ENCODE assay signal across 8 cellular contexts in the genomic region with DNA sequence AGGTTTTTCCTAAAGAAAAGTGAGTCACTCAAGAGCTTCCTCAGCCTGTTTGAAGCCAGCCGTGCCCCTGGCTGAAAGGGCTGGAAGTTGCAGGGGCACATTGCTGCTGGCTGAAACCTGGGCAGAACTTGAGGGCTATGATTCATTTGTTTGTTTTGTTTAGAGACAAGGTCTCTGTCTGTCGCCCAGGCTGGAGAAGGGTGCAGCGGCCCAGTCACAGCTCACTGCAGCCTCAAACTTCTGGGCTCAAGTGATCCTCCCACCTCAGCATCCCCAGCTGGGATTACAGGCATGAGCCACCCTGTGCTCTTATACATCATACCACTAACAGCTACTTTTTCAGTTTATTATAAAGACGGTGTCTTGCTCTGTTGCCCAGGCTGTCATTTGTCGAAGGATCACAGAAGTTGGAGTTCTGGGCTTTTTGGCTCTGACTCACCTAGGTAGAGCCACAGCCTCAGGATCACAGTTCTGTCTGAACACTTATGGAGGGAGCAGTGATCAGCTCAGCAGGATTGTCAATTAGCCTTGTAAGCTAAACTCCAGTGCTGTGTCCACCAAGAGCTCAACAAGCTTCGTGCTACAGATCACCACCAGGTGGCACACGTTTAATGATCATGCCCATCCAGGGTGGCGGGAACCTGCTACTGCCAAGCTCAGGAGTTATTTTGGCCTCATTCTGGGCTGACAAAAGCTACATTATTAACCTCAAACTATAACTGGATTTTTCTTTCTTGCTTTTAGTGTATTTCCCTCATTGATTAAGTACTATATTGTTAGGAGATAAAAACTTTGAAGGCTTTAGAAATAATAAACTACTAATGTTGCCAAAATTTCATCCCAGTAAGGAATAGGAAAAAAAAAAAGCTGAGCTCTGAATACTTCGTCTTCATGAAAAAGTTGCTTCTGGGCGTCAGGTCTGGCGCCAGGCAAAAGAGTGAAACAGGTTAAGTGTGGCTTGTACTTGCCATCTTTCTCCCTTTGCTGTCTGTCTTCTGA. TPM values are rescaled to one million over a fixed set of nuclear protein-coding genes. Genes with fewer than 3 reads are reported as not detected.
A peak's percentile ranks its signal among the peaks of the same experiment; 100 is the strongest.
DNase-seq lines count a peak whose midpoint lies in the region; ATAC-seq, FAIRE-seq and TF ChIP-seq lines count a peak whose summit lies in the region.

No MANE protein-coding gene starts in this region.

- no peaks in the 10 kb centered on the region for H4K20me1 ChIP-seq in MM.1S (ENCODE audit: insufficient read depth, low read length)

- H3K4me3 ChIP-seq in MM.1S (ENCODE audit: low read length) (no peak overlapping the region), parathyroid adenoma (ENCODE audit: low read depth, low read length) (no peak overlapping the region), aorta (ENCODE audit: low read length in 2 of 2) (no peak overlapping the region)

- FAIRE-seq in frontal cortex (lab: Jason Lieb, UNC) = no peak

- no peaks in the 10 kb centered on the region for H3K9me2 ChIP-seq in MM.1S (replicated peaks; ENCODE audit: insufficient read depth, low read length)

- H3K36me3 ChIP-seq in MM.1S (replicated peaks; ENCODE audit: insufficient read depth, low read length) (no peaks in the 10 kb centered on the region), parathyroid adenoma (ENCODE audit: control insufficient read depth, insufficient read depth, low read length) (no peaks in the 10 kb centered on the region), aorta (ENCODE audit: control insufficient read depth in 1 of 2, insufficient read depth in 2 of 2, low read length in 1 of 2) (peaks cover 0 to 2% of the 10 kb centered on the region in 2 donors)

- ATAC-seq in GM21717 (IDR thresholded peaks at IDR 0.05; ENCODE audit: unreplicated experiment) (peak; percentile 56), aorta (ENCODE audit: low FRiP score) (peak; percentile 66)

- intact Hi-C loops in aorta (cut with DNase I) = loop anchor here (2.0 to 10.0 kb wide), 4 partner anchors 90 to 283 kb away; no protein-coding TSS in a partner anchor

- H3K27me3 ChIP-seq in MM.1S (replicated peaks; ENCODE audit: insufficient read depth, low read length) (no peaks in the 10 kb centered on the region), parathyroid adenoma (ENCODE audit: control insufficient read depth, insufficient read depth, low read length) (no peaks in the 10 kb centered on the region), aorta (ENCODE audit: control insufficient read depth in 1 of 2, insufficient read depth in 2 of 2, low read length in 1 of 2) (no peaks in the 10 kb centered on the region)

- H3K79me2 ChIP-seq in MM.1S (ENCODE audit: low read length) (no peaks in the 10 kb centered on the region), parathyroid adenoma (no peaks in the 10 kb centered on the region)

- DNase-seq in COLO829 (ENCODE audit: low spot score) = peak; percentile 94
- peak; percentile 79 for DNase-seq in MM.1S
- peak; percentile 53 for DNase-seq in SHP77 treated with DMSO at 0.1 percent for 48 hours (lab: John Stamatoyannopoulos, UW)
- peak; percentile 47 for DNase-seq in activated effector memory CD4-positive, alpha-beta T cell treated with Interleukin-2 at 50 U/mL for 16 hours
- DNase-seq in frontal cortex (ENCODE audit: low spot score in 2 of 2) = peak; percentile 33 to 59
- peak; percentile 82 to 84 for DNase-seq in aorta

- no peaks in the 10 kb centered on the region for H3K4me1 ChIP-seq in MM.1S (ENCODE audit: low read length)
- H3K4me1 ChIP-seq in parathyroid adenoma = no peaks in the 10 kb centered on the region
- no peaks in the 10 kb centered on the region for H3K4me1 ChIP-seq in aorta (ENCODE audit: control insufficient read depth in 1 of 2, insufficient read depth in 2 of 2, low read length in 2 of 2)

- H3K9ac ChIP-seq in MM.1S (ENCODE audit: low read length) (no peak overlapping the region), parathyroid adenoma (no peak overlapping the region)

- H3K4me2 ChIP-seq in MM.1S (ENCODE audit: low read depth, low read length) = no peak overlapping the region
- no peak overlapping the region for H3K4me2 ChIP-seq in parathyroid adenoma (ENCODE audit: low read length)

- 0 out of 2 replicates have a peak overlapping the region, but pooled peaks have one; percentile 26 for H2AFZ ChIP-seq in MM.1S (ENCODE audit: low read length)
- H2AFZ ChIP-seq in parathyroid adenoma = no peak overlapping the region

- H3K27ac ChIP-seq in MM.1S (ENCODE audit: low read length) (no peak overlapping the region), parathyroid adenoma (no peak overlapping the region), aorta (ENCODE audit: low read depth in 1 of 2, low read length in 2 of 2) (no peak overlapping the region)

- H3K9me3 ChIP-seq in MM.1S (replicated peaks; ENCODE audit: insufficient read depth, low read length) (no peaks in the 10 kb centered on the region), parathyroid adenoma (ENCODE audit: control insufficient read depth, low read length) (no peaks in the 10 kb centered on the region), aorta (ENCODE audit: control insufficient read depth, low read length) (no peaks in the 10 kb centered on the region)

- TF ChIP-seq CTCF in MM.1S (IDR thresholded peaks at IDR 0.05; ENCODE audit: low read length) (peak; percentile 81), parathyroid adenoma (IDR thresholded peaks at IDR 0.05) (peak; percentile 68)

- no peaks in the 10 kb centered on the region for H3F3A ChIP-seq in MM.1S (ENCODE audit: insufficient read depth, low read length)

- WGBS in aorta, 2 donors = 46 to 47% methylated on average over 11 of the region's 11 CpGs

RNA-seq across cellular contexts. Expression of gene ARHGEF33, which starts 57.9 kb away (rescaled TPM):
- total RNA-seq in frontal cortex = 2.4 TPM
- total RNA-seq in aorta = 1 to 10 TPM in 1 of 2 donors, under 1 TPM in 1; 0.42 to 3.7 TPM
- 1 to 10 TPM in 1 of 2 donors, not detected in 1; 1.7 TPM for polyA plus RNA-seq in aorta
